In genomic region chr14:76926521-76927251, GRCh38 we compare ENCODE assay signal across 9 cellular contexts.
DNase-seq lines count a peak whose midpoint lies in the region; ATAC-seq, FAIRE-seq and TF ChIP-seq lines count a peak whose summit lies in the region.
"Had no signal": no experiment of that assay in that cellular context is flagged by ENCODE, and none has a peak within 500 bp of the region (broad histone marks: within the 10 kb centered on the region; RNA-seq: fewer than 3 reads in every experiment).

No MANE protein-coding gene starts in this region.

- intact Hi-C loops in activated CD4-positive, alpha-beta T cell treated with anti-CD3 and anti-CD28 coated beads for 36 hours (cut with DNase I, micrococcal nuclease) = no loop called here
- intact Hi-C loops in posterior cingulate gyrus (cut with DNase I) = no loop called here

- in situ Hi-C loops in GM13977 (cut with MboI; ENCODE audit: low pct_unique_long_range_greater_than_20kb, low sequenced_read_pairs, unreplicated experiment) = no loop called here

- no peaks in the 10 kb centered on the region for H3K9me3 Mint-ChIP-seq in activated CD4-positive, alpha-beta T cell treated with anti-CD3 and anti-CD28 coated beads for 36 hours (ENCODE audit: low read depth)

- peak; percentile 39 for FAIRE-seq in endometrium (lab: Jason Lieb, UNC)
- FAIRE-seq: islet of Langerhans had no signal

- no peak for TF ChIP-seq CTCF in GM13977 (IDR thresholded peaks at IDR 0.05; ENCODE audit: extremely low read depth, insufficient read depth, missing control alignments)

- H3K4me3 Mint-ChIP-seq in activated CD4-positive, alpha-beta T cell treated with anti-CD3 and anti-CD28 coated beads for 36 hours = peak overlapping the region; percentile 3

- ATAC-seq in HG03442 (IDR thresholded peaks at IDR 0.05; ENCODE audit: unreplicated experiment) (peak; percentile 75), HG03565 (IDR thresholded peaks at IDR 0.05; ENCODE audit: unreplicated experiment) (no peak)
- ATAC-seq in activated CD4-positive, alpha-beta T cell treated with anti-CD3 and anti-CD28 coated beads for 36 hours = peak; percentile 70

- POLR2A ChIA-PET in activated CD4-positive, alpha-beta T cell treated with anti-CD3 and anti-CD28 coated beads for 36 hours (lab: Charles Lee) = interaction anchor here (0.6 kb wide), 1 partner anchor 87 kb away, joined by 4 read pairs; no protein-coding TSS in a partner anchor

- peak overlapping the region; percentile 71 for H3K27ac Mint-ChIP-seq in activated CD4-positive, alpha-beta T cell treated with anti-CD3 and anti-CD28 coated beads for 36 hours

- no peaks in the 10 kb centered on the region for H3K36me3 Mint-ChIP-seq in activated CD4-positive, alpha-beta T cell treated with anti-CD3 and anti-CD28 coated beads for 36 hours (ENCODE audit: low read depth)

- DNase-seq in GM13977 (ENCODE audit: low spot score) = peak; percentile 81
- DNase-seq in activated CD4-positive, alpha-beta T cell treated with anti-CD3 and anti-CD28 coated beads for 36 hours = peak; percentile 76
- DNase-seq in posterior cingulate gyrus = peak in 9 of 10 donors; percentile 47 to 96 (median 76)
- no peak for DNase-seq in NCI-H2107 (lab: John Stamatoyannopoulos, UW)
- DNase-seq in HUDEP-2 (lab: John Stamatoyannopoulos, UW; ENCODE audit: unreplicated experiment in 76 of 76) = no peak

- CTCF ChIA-PET in activated CD4-positive, alpha-beta T cell treated with anti-CD3 and anti-CD28 coated beads for 36 hours (lab: Charles Lee) = interaction anchor here (1.1 to 1.2 kb wide), 2 partner anchors 124 to 143 kb away, joined by 3 read pairs; no protein-coding TSS in a partner anchor

- no peaks in the 10 kb centered on the region for H3K27me3 Mint-ChIP-seq in activated CD4-positive, alpha-beta T cell treated with anti-CD3 and anti-CD28 coated beads for 36 hours

- peaks cover 89% of the 10 kb centered on the region for H3K4me1 Mint-ChIP-seq in activated CD4-positive, alpha-beta T cell treated with anti-CD3 and anti-CD28 coated beads for 36 hours

Comparison
In these comparisons a context has a peak if more than half of its experiments do, and no peak if none do; other contexts are left out.
1. DNase-seq: peak in GM13977 (single experiment), activated CD4-positive, alpha-beta T cell treated with anti-CD3 and anti-CD28 coated beads for 36 hours (single experiment) and posterior cingulate gyrus (9 of 10); none in NCI-H2107 (single experiment) and HUDEP-2 (0 of 76).